Comparison of ENCODE assay signal across 30 cellular contexts in genomic region chr13:20952838-20953237, GRCh38.
"Had no signal": no experiment of that assay in that cellular context is flagged by ENCODE, and none has a peak within 500 bp of the region (broad histone marks: within the 10 kb centered on the region; RNA-seq: fewer than 3 reads in every experiment).

No MANE protein-coding gene starts in this region.

- H2AFZ ChIP-seq: hepatocyte had no signal

- H3K4me3 Mint-ChIP-seq: memory B cell; mesothelial cell of epicardium; nephron progenitor cell; stimulated activated memory B cell treated with anti-CD40 and anti-IgM and Interleukin-4, amounts not matched to agents 10 μg/mL and 1 μg/mL and 100 μg/mL, for 72 hours had no signal

- H3K4me1 Mint-ChIP-seq: memory B cell; naive B cell; stimulated activated memory B cell treated with anti-CD40 and anti-IgM and Interleukin-4, amounts not matched to agents 10 μg/mL and 1 μg/mL and 100 μg/mL, for 72 hours had no signal

- H3K9me3 Mint-ChIP-seq: memory B cell had no signal

- H3K27ac Mint-ChIP-seq: memory B cell; mesothelial cell of epicardium; nephron progenitor cell; stimulated activated memory B cell treated with anti-CD40 and anti-IgM and Interleukin-4, amounts not matched to agents 10 μg/mL and 1 μg/mL and 100 μg/mL, for 72 hours had no signal

- H3K4me1 ChIP-seq: esophagus muscularis mucosa, foreskin keratinocyte, gastroesophageal sphincter, heart left ventricle, psoas muscle, spleen, testis, tibial nerve, upper lobe of right lung, uterus had no signal

- H3K4me2 ChIP-seq: hepatocyte had no signal

- H3K27ac ChIP-seq: coronary artery, esophagus muscularis mucosa, foreskin keratinocyte, gastroesophageal sphincter, heart left ventricle, hepatocyte, ovary, psoas muscle, skin epidermis, spleen, testis, tibial nerve, upper lobe of right lung, uterus had no signal

- DNase-seq: dermis blood vessel endothelial cell; effector memory CD4-positive, alpha-beta T cell; foreskin keratinocyte; heart left ventricle; kidney; mucosa of descending colon; naive B cell; nephron progenitor cell; occipital lobe; ovary; psoas muscle; right cardiac atrium; spleen; stimulated activated CD4-positive, alpha-beta T cell treated with anti-CD3 and anti-CD28 coated beads, Interleukin-4, amount 100 ng/mL, for 4 hours; stimulated activated naive CD8-positive, alpha-beta T cell treated with anti-CD3 and anti-CD28 coated beads, Interleukin-15, Interleukin-2, amounts not matched to agents 100 U/mL and 50 U/mL, for 24 hours; substantia nigra; testis; upper lobe of right lung; uterus had no signal

- H3K36me3 ChIP-seq: esophagus muscularis mucosa, gastroesophageal sphincter, heart left ventricle, ovary, spleen, tibial nerve, upper lobe of right lung, uterus had no signal

- H3K9me3 ChIP-seq: esophagus muscularis mucosa, gastroesophageal sphincter, heart left ventricle, mucosa of descending colon, ovary, psoas muscle, spleen, testis, tibial nerve, upper lobe of right lung, uterus had no signal

- H3K36me3 Mint-ChIP-seq: mesothelial cell of epicardium; stimulated activated memory B cell treated with anti-CD40 and anti-IgM and Interleukin-4, amounts not matched to agents 10 μg/mL and 1 μg/mL and 100 μg/mL, for 72 hours had no signal

- FAIRE-seq: endothelial cell of umbilical vein, kidney had no signal

- H3K79me2 ChIP-seq: hepatocyte had no signal

- H3K27me3 ChIP-seq: hepatocyte, ovary, testis, upper lobe of right lung, uterus had no signal

- ATAC-seq: foreskin keratinocyte; gastroesophageal sphincter; heart left ventricle; mucosa of descending colon; psoas muscle; right cardiac atrium; stimulated activated memory B cell treated with anti-CD40 and anti-IgM and Interleukin-4, amounts not matched to agents 10 μg/mL and 1 μg/mL and 100 μg/mL, for 72 hours; stimulated activated naive CD8-positive, alpha-beta T cell treated with anti-CD3 and anti-CD28 coated beads, Interleukin-15, Interleukin-2, amounts not matched to agents 100 U/mL and 50 U/mL, for 24 hours; upper lobe of right lung had no signal

- H3K4me3 ChIP-seq: coronary artery, esophagus muscularis mucosa, gastroesophageal sphincter, heart left ventricle, hepatocyte, lung, mucosa of descending colon, ovary, psoas muscle, skin epidermis, spleen, testis, tibial nerve, upper lobe of right lung, uterus had no signal
